Comparison of ENCODE assay signal across 24 cellular contexts in genomic region chr20:20289331-20289730, GRCh38.
"Had no signal": no experiment of that assay in that cellular context is flagged by ENCODE, and none has a peak within 500 bp of the region (broad histone marks: within the 10 kb centered on the region; RNA-seq: fewer than 3 reads in every experiment).

No MANE protein-coding gene starts in this region.

- ATAC-seq: HepG2, Panc1, PC-3, Right ventricle myocardium inferior, SK-N-SH treated with all-trans-retinoic acid at 6 μM for 48 hours had no signal

- DNase-seq: IMR-90; Kasumi-1; MV-4-11; NCI-H1048; NCI-H1105; NCI-H1417; NCI-H1436 treated with DMSO at 0.1 percent for 48 hours; NCI-H1694; NCI-H187 treated with DMSO at 0.1 percent for 48 hours; NCI-H2029 treated with DMSO at 0.1 percent for 48 hours; NCI-H2171 treated with DMSO at 0.1 percent for 48 hours; NCI-H345; NCI-H446 treated with DMSO at 0.1 percent for 48 hours; NCI-H510A treated with DMSO at 0.1 percent for 48 hours; NCI-H82; NK-92 treated with Interleukin-12 subunit alpha and Interleukin-12 subunit beta, amount 100 ng/mL, for 24 hours; PC-3; SHP77 treated with DMSO at 0.1 percent for 48 hours; SJCRH30; T-helper 1 cell had no signal

- H3K4me3 ChIP-seq: SJCRH30 had no signal

- H3K27me3 ChIP-seq: SJCRH30 had no signal

- H3K36me3 ChIP-seq: SJCRH30 had no signal

- FAIRE-seq: HepG2 had no signal
